In the genomic region with DNA sequence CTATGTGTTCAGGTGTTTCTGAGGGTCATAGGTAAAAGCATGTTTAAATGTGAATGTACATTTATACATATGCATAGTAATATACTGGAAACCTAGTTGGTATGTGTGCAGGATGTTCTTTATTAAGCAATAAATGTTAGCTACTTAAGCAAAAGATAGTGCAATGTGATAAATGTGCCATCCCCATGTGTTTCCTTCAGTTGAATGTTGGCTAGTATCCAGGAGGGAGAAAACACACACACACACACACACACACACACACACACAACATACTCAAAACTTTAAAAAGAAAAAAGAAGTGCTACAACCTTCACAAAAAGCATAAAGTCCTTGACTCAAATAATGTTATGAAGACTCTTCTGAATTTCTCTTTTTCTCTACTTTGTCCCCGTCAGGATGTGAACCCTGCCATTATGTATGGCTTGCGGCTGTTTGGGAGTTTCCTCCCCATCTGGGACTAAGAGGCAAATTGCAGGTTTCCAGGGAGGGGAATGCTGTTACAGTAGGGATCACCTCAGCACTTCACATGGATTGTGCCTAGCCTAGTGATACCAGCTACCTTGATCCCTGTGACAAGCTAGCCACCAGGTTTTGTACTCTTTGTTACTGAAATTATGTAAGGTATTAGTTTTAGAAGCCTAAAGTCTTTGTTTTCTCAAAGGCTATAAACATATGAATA, we compare ENCODE assay signal across 27 cellular contexts.
DNase-seq lines count a peak whose midpoint lies in the region; ATAC-seq, FAIRE-seq and TF ChIP-seq lines count a peak whose summit lies in the region.
"Had no signal": no experiment of that assay in that cellular context is flagged by ENCODE, and none has a peak within 500 bp of the region (broad histone marks: within the 10 kb centered on the region; RNA-seq: fewer than 3 reads in every experiment).

No MANE protein-coding gene starts in this region.

- POLR2A ChIA-PET in WTC11 (lab: Charles Lee) = no interaction called here

- no peaks in the 10 kb centered on the region for H3K79me2 ChIP-seq in keratinocyte (ENCODE audit: control insufficient read depth, insufficient read depth, low read length)

- peak; percentile 56 for FAIRE-seq in keratinocyte (lab: Jason Lieb, UNC)
- FAIRE-seq: kidney had no signal

- ATAC-seq in WTC11 = peak; percentile 82
- ATAC-seq: activated T-cell treated with anti-CD3 and anti-CD28 coated beads, Interleukin-2, amount 50 U/mL, for 4 hours; stimulated activated naive CD8-positive, alpha-beta T cell treated with anti-CD3 and anti-CD28 coated beads, Interleukin-15, amount 100 ng/mL, for 72 hours had no signal

- H3K27ac ChIP-seq in HUES48 (ENCODE audit: low read depth, low read length) (peak overlapping the region; percentile 22), keratinocyte (ENCODE audit: control insufficient read depth, insufficient read depth, low read length) (no peak overlapping the region)
- H3K27ac ChIP-seq: RWPE1, thyroid gland had no signal

- H3K4me2 ChIP-seq in keratinocyte (ENCODE audit: control insufficient read depth, extremely low read depth, insufficient read depth, low read depth, low read length) = no peak overlapping the region

- DNase-seq in NCI-H2227 (lab: John Stamatoyannopoulos, UW; ENCODE audit: unreplicated experiment) = peak; percentile 22
- no peak for DNase-seq in NCI-H2227 treated with DMSO at 0.1 percent for 48 hours (lab: John Stamatoyannopoulos, UW)
- no peak for DNase-seq in WTC11 (ENCODE audit: low spot score)
- no peak for DNase-seq in keratinocyte (ENCODE audit: low read depth, low spot score)
- DNase-seq in SW480 (ENCODE audit: low spot score) = no peak
- no peak for DNase-seq in middle frontal gyrus (ENCODE audit: extremely low spot score, low spot score)
- DNase-seq in NK-92 treated with Interleukin-12 subunit alpha and Interleukin-12 subunit beta, amount 100 ng/mL, for 24 hours (lab: John Stamatoyannopoulos, UW) = no peak
- DNase-seq: 8988T; activated CD4-positive, alpha-beta T cell treated with anti-CD3 and anti-CD28 coated beads for 48 hours; activated gamma-delta T cell treated with Interleukin-2 at 50 U/mL for 16 hours; activated T-cell treated with anti-CD3 and anti-CD28 coated beads, Interleukin-2, amount 50 U/mL, for 4 hours; CD4-positive, alpha-beta memory T cell; cerebellar nuclear complex; DMS 273 treated with DMSO at 0.1 percent for 48 hours; GDM1; GOT3; kidney; MG63; naive B cell; NCI-H1105 treated with DMSO at 0.1 percent for 48 hours; NCI-H2029 treated with DMSO at 0.1 percent for 48 hours; NCI-H226; NCI-H774; stimulated activated naive CD8-positive, alpha-beta T cell treated with anti-CD3 and anti-CD28 coated beads, Interleukin-15, amount 100 ng/mL, for 72 hours; thyroid gland had no signal

- H4K20me1 ChIP-seq in keratinocyte (ENCODE audit: control insufficient read depth, extremely low read depth, insufficient read depth, low read length) = no peaks in the 10 kb centered on the region

- CTCF ChIA-PET in WTC11 (lab: Charles Lee) = no interaction called here

- H3K4me3 ChIP-seq in HUES48 (ENCODE audit: low read depth, low read length) = no peak overlapping the region
- no peak overlapping the region for H3K4me3 ChIP-seq in keratinocyte (ENCODE audit: control insufficient read depth in 2 of 3, extremely low read depth in 1 of 3, insufficient read depth in 2 of 3, low read depth in 1 of 3, low read length in 3 of 3)
- H3K4me3 ChIP-seq: MG63, thyroid gland had no signal

- H3K4me1 ChIP-seq in HUES48 (ENCODE audit: control insufficient read depth, insufficient read depth, low read length) (peaks cover 27% of the 10 kb centered on the region), keratinocyte (ENCODE audit: control insufficient read depth, extremely low read depth, insufficient read depth, low read length) (peaks cover 10% of the 10 kb centered on the region)

- H3K9me3 Mint-ChIP-seq in WTC11 = no peaks in the 10 kb centered on the region
- H3K9me3 Mint-ChIP-seq: activated T-cell treated with anti-CD3 and anti-CD28 coated beads, Interleukin-2, amount 50 U/mL, for 4 hours; naive B cell; stimulated activated naive CD8-positive, alpha-beta T cell treated with anti-CD3 and anti-CD28 coated beads, Interleukin-15, amount 100 ng/mL, for 72 hours had no signal

- H3K36me3 ChIP-seq in HUES48 (ENCODE audit: control insufficient read depth, insufficient read depth, low read length) = no peaks in the 10 kb centered on the region
- H3K36me3 ChIP-seq in keratinocyte (ENCODE audit: control insufficient read depth in 2 of 2, extremely low read depth in 1 of 2, insufficient read depth in 2 of 2, low read length in 2 of 2) = no peaks in the 10 kb centered on the region
- H3K36me3 ChIP-seq: MG63, thyroid gland had no signal

- H3K4me3 Mint-ChIP-seq in WTC11 = no peak overlapping the region
- H3K4me3 Mint-ChIP-seq: activated T-cell treated with anti-CD3 and anti-CD28 coated beads, Interleukin-2, amount 50 U/mL, for 4 hours; CD4-positive, alpha-beta memory T cell; stimulated activated naive CD8-positive, alpha-beta T cell treated with anti-CD3 and anti-CD28 coated beads, Interleukin-15, amount 100 ng/mL, for 72 hours had no signal

- H3K27me3 Mint-ChIP-seq in WTC11 (ENCODE audit: low read depth) = no peaks in the 10 kb centered on the region
- H3K27me3 Mint-ChIP-seq: CD4-positive, alpha-beta memory T cell; naive B cell had no signal

- no peaks in the 10 kb centered on the region for H3K9me1 ChIP-seq in keratinocyte (ENCODE audit: control insufficient read depth, extremely low read depth, insufficient read depth, low read length)

- H3K27me3 ChIP-seq in HUES48 (ENCODE audit: control insufficient read depth, insufficient read depth, low read length) (no peaks in the 10 kb centered on the region), keratinocyte (ENCODE audit: control insufficient read depth, extremely low read depth, insufficient read depth, low read length) (no peaks in the 10 kb centered on the region)
- H3K27me3 ChIP-seq: MG63, thyroid gland had no signal

- TF ChIP-seq CTCF in WTC11 (IDR thresholded peaks at IDR 0.05) = no peak
- no peak for TF ChIP-seq CTCF in keratinocyte (optimal IDR thresholded peaks at IDR 0.05 in 1 of 3, IDR thresholded peaks at IDR 0.05 in 1 of 3, conservative IDR thresholded peaks at IDR 0.05 in 1 of 3; ENCODE audit: extremely low read depth in 1 of 3, insufficient read depth in 2 of 3, low read length in 3 of 3)

- peaks cover 28% of the 10 kb centered on the region for H3K4me1 Mint-ChIP-seq in WTC11

- H3K9ac ChIP-seq in HUES48 (ENCODE audit: low read depth, low read length) (no peak overlapping the region), keratinocyte (ENCODE audit: control insufficient read depth, extremely low read depth, insufficient read depth, low read length) (no peak overlapping the region)

- H3K9me3 ChIP-seq in HUES48 (ENCODE audit: control insufficient read depth, insufficient read depth, low read length) = no peaks in the 10 kb centered on the region
- H3K9me3 ChIP-seq in keratinocyte (ENCODE audit: control insufficient read depth, low read depth, low read length) = no peaks in the 10 kb centered on the region
- H3K9me3 ChIP-seq: MG63, thyroid gland had no signal

- H3K36me3 Mint-ChIP-seq in WTC11 = no peaks in the 10 kb centered on the region
- H3K36me3 Mint-ChIP-seq: CD4-positive, alpha-beta memory T cell; naive B cell had no signal

- peak overlapping the region; percentile 25; the same call in 1 of the 2 replicates for H3K27ac Mint-ChIP-seq in WTC11
- H3K27ac Mint-ChIP-seq: stimulated activated naive CD8-positive, alpha-beta T cell treated with anti-CD3 and anti-CD28 coated beads, Interleukin-15, amount 100 ng/mL, for 72 hours had no signal

- no peak overlapping the region for H2AFZ ChIP-seq in keratinocyte (ENCODE audit: control insufficient read depth, low read length)

- dilution Hi-C loops in keratinocyte (cut with MboI; ENCODE audit: extremely low pct_ligation_motif_present, low sequenced_read_pairs) = no loop called here

TF ChIP-seq in WTC11, 78 proteins besides CTCF, POLR2A, EP300 and RAD21:
- TF ChIP-seq SOX15 (CRISPR knock-in tag; IDR thresholded peaks at IDR 0.05) (no peak), MYBL2 (CRISPR knock-in tag; IDR thresholded peaks at IDR 0.05) (no peak), FOXK1 (CRISPR knock-in tag; IDR thresholded peaks at IDR 0.05) (no peak), GTF2I (CRISPR knock-in tag; conservative IDR thresholded peaks at IDR 0.05) (no peak)
